1 cellular context compared by ENCODE assay signal in genomic region chr6:163950159-163950558, GRCh38.
TF ChIP-seq lines count a peak whose summit lies in the region.

No MANE protein-coding gene starts in this region.

TF ChIP-seq in IMR-90, 13 proteins besides CTCF, POLR2A, EP300 and RAD21:
- TF ChIP-seq MAZ (IDR thresholded peaks at IDR 0.05; ENCODE audit: borderline replicate concordance, low read depth, low read length), result no peak
- TF ChIP-seq FOS (IDR thresholded peaks at IDR 0.05; ENCODE audit: low read depth, low read length), result no peak
- TF ChIP-seq USF2 (IDR thresholded peaks at IDR 0.05; ENCODE audit: low read depth, low read length), result no peak
- no peak for TF ChIP-seq RCOR1 (IDR thresholded peaks at IDR 0.05; ENCODE audit: insufficient replicate concordance, low read length)
- no peak for TF ChIP-seq BHLHE40 (IDR thresholded peaks at IDR 0.05; ENCODE audit: low read depth, low read length)
- TF ChIP-seq MXI1 (IDR thresholded peaks at IDR 0.05; ENCODE audit: borderline replicate concordance, low read depth, low read length), result no peak
- TF ChIP-seq NFE2L2 (IDR thresholded peaks at IDR 0.05; ENCODE audit: low read depth, low read length), result no peak
- no peak for TF ChIP-seq RFX5 (IDR thresholded peaks at IDR 0.05; ENCODE audit: low read depth, low read length)
- no peak for TF ChIP-seq SMC3 (IDR thresholded peaks at IDR 0.05; ENCODE audit: low read depth, low read length)
- no peak for TF ChIP-seq CHD1 (IDR thresholded peaks at IDR 0.05; ENCODE audit: low read depth, low read length)
- TF ChIP-seq CEBPB (IDR thresholded peaks at IDR 0.05; ENCODE audit: low read depth, low read length), result no peak
- no peak for TF ChIP-seq ELK1 (IDR thresholded peaks at IDR 0.05; ENCODE audit: borderline replicate concordance, low read depth, low read length)
- no peak for TF ChIP-seq MAFK (IDR thresholded peaks at IDR 0.05; ENCODE audit: low read depth, low read length)
